Comparison of ENCODE assay signal across 22 cellular contexts in the genomic region with DNA sequence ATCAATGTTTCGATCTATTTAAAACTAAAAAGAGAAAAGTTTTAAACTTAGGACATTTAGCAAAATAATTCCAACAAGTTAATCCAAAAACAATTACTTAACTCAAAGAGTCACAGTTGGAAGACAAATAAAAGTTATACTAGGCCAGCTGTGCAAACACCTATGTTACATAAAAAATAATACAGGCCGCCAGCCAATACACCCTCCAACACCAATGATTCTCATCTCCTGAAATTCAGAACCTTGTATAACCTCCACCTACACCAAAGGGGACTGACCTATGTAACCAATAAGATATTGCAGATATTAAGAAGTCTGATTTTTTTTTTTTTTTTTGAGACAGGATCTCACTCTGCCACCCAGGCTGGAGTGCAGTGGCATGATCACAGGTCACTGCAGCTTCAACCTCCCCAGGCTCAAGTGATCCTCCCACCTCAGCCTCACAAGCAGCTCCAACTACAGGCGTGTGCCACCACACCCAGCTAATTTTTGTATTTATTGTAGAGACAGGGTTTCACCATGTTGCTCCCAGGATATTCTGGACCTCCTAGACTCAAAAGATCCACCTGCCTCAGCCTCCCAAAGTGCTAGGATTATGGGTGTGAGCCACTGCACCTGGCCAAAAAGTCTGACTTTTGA. TPM values are rescaled to one million over a fixed set of nuclear protein-coding genes. Genes with fewer than 3 reads are reported as not detected.
DNase-seq lines count a peak whose midpoint lies in the region; ATAC-seq and TF ChIP-seq lines count a peak whose summit lies in the region.
"Had no signal": no experiment of that assay in that cellular context is flagged by ENCODE, and none has a peak within 500 bp of the region (broad histone marks: within the 10 kb centered on the region; RNA-seq: fewer than 3 reads in every experiment).

No MANE protein-coding gene starts in this region.

- H3K9me3 ChIP-seq in trophoblast cell (ENCODE audit: insufficient read depth, low read depth, low read length) = no peaks in the 10 kb centered on the region
- H3K9me3 ChIP-seq: BE2C had no signal

- no peaks in the 10 kb centered on the region for H3K27me3 ChIP-seq in trophoblast cell (ENCODE audit: insufficient read depth, low read length)
- H3K27me3 ChIP-seq: BE2C had no signal

- H3K4me3 ChIP-seq in trophoblast cell (ENCODE audit: low read depth, low read length) = no peak overlapping the region
- H3K4me3 ChIP-seq: GM12878, GM23248, PC-9 had no signal

- H3K36me3 ChIP-seq in trophoblast cell (ENCODE audit: control insufficient read depth in 1 of 2, insufficient read depth in 2 of 2, low read length in 2 of 2) = peaks cover 25 to 26% of the 10 kb centered on the region in 2 experiments

- peak; percentile 47 for DNase-seq in NCI-H1092 treated with DMSO at 0.1 percent for 48 hours (lab: John Stamatoyannopoulos, UW)
- no peak for DNase-seq in NCI-H1092 (lab: John Stamatoyannopoulos, UW)
- peak; percentile 65 for DNase-seq in NCI-H146 (lab: John Stamatoyannopoulos, UW)
- DNase-seq in brain pericyte (ENCODE audit: low read depth, low spot score) = peak; percentile 29
- DNase-seq in progenitor cell of endocrine pancreas (ENCODE audit: low spot score, unreplicated experiment) = no peak
- DNase-seq in trophoblast cell = no peak
- no peak for DNase-seq in NCI-H1694 treated with DMSO at 0.1 percent for 48 hours (lab: John Stamatoyannopoulos, UW)
- DNase-seq: 8988T; BE2C; CD8-positive, alpha-beta T cell; DMS79 treated with DMSO at 0.1 percent for 48 hours; GDM1; GM23248; KG1; NCI-H187; NCI-H345; NCI-H748 treated with DMSO at 0.1 percent for 48 hours; PC-9 had no signal

- no peak overlapping the region for H2BK12ac ChIP-seq in trophoblast cell (ENCODE audit: low read length)

- H3K9me3 Mint-ChIP-seq in progenitor cell of endocrine pancreas (ENCODE audit: low read depth) = no peaks in the 10 kb centered on the region
- H3K9me3 Mint-ChIP-seq: CD8-positive, alpha-beta T cell had no signal

- peaks cover 8% of the 10 kb centered on the region for H3K4me1 Mint-ChIP-seq in progenitor cell of endocrine pancreas (ENCODE audit: low read depth)

- no peak overlapping the region for H3K4ac ChIP-seq in trophoblast cell (ENCODE audit: low read depth, low read length)

- no peak overlapping the region for H4K12ac ChIP-seq in trophoblast cell (ENCODE audit: low read depth, low read length)

- H3K27me3 Mint-ChIP-seq in progenitor cell of endocrine pancreas = no peaks in the 10 kb centered on the region

- no peak for TF ChIP-seq CTCF in progenitor cell of endocrine pancreas (IDR thresholded peaks at IDR 0.05; ENCODE audit: unreplicated experiment)

- H2AFZ ChIP-seq in trophoblast cell (ENCODE audit: insufficient read depth, low read length, poor library complexity) = no peak overlapping the region
- H2AFZ ChIP-seq: GM23248, PC-9 had no signal

- no CpG with 5 or more reads among the region's 3 CpGs for WGBS in trophoblast cell (ENCODE audit: extremely low coverage, insufficient coverage, insufficient read length)

- ATAC-seq in SK-N-SH treated with all-trans-retinoic acid at 6 μM for 48 hours = no peak
- ATAC-seq: CD8-positive, alpha-beta T cell; GM12878; HCT116; Right ventricle myocardium inferior had no signal

- peaks cover 52% of the 10 kb centered on the region for H3K36me3 Mint-ChIP-seq in progenitor cell of endocrine pancreas (ENCODE audit: insufficient read depth)

- H2BK120ac ChIP-seq in trophoblast cell (ENCODE audit: insufficient read depth, low read length, poor library complexity) = no peak overlapping the region

- H4K91ac ChIP-seq in trophoblast cell (ENCODE audit: low read depth, low read length) = no peak overlapping the region

- no peak overlapping the region for H3K23ac ChIP-seq in trophoblast cell (ENCODE audit: low read length)

- H3K79me1 ChIP-seq in trophoblast cell (ENCODE audit: low read length) = no peaks in the 10 kb centered on the region

- no peak overlapping the region for H2AK5ac ChIP-seq in trophoblast cell (ENCODE audit: low read length)

- H3K27ac ChIP-seq in trophoblast cell (ENCODE audit: low read depth, low read length) = no peak overlapping the region
- H3K27ac ChIP-seq: GM23248, PC-9 had no signal

- H3K18ac ChIP-seq in trophoblast cell (ENCODE audit: low read length) = no peak overlapping the region

- H3K4me3 Mint-ChIP-seq in progenitor cell of endocrine pancreas (ENCODE audit: low read depth) = no peak overlapping the region
- H3K4me3 Mint-ChIP-seq: CD8-positive, alpha-beta T cell had no signal

- no peak overlapping the region for H3K4me2 ChIP-seq in trophoblast cell (ENCODE audit: low read length)
- H3K4me2 ChIP-seq: PC-9 had no signal

- H3K4me1 ChIP-seq in trophoblast cell (ENCODE audit: control insufficient read depth in 1 of 2, insufficient read depth in 2 of 2, low read length in 2 of 2) = no peaks in the 10 kb centered on the region
- H3K4me1 ChIP-seq: BE2C had no signal

- no peak overlapping the region for H3K9ac ChIP-seq in trophoblast cell (ENCODE audit: low read length)
- H3K9ac ChIP-seq: GM23248 had no signal

- H3K14ac ChIP-seq in trophoblast cell (ENCODE audit: low read length) = no peak overlapping the region

- H2BK5ac ChIP-seq in trophoblast cell (ENCODE audit: low read depth, low read length, poor library complexity) = no peak overlapping the region

- peak overlapping the region; percentile 51 for H3K27ac Mint-ChIP-seq in progenitor cell of endocrine pancreas
- H3K27ac Mint-ChIP-seq: CD8-positive, alpha-beta T cell had no signal

- no peak overlapping the region for H4K8ac ChIP-seq in trophoblast cell (ENCODE audit: low read depth, low read length)

- no peaks in the 10 kb centered on the region for H3K79me2 ChIP-seq in trophoblast cell (ENCODE audit: control insufficient read depth, insufficient read depth, low read length, poor library complexity)

TF ChIP-seq in SK-N-SH treated with all-trans-retinoic acid at 6 μM for 48 hours, 23 proteins besides CTCF, POLR2A, EP300 and RAD21:
- TF ChIP-seq OSR1 (CRISPR knock-in tag; IDR thresholded peaks at IDR 0.05) = no peak
TF ChIP-seq in SK-N-SH treated with all-trans-retinoic acid at 6 μM for 48 hours: peak in this region for 0.

RNA-seq across cellular contexts. Expression of a gene that starts 49.4 kb away (rescaled TPM):
- total RNA-seq in progenitor cell of endocrine pancreas = 137 and 138 TPM in 2 replicates
- polyA plus RNA-seq in trophoblast cell (2013) = 19.7 and 22.9 TPM in 2 replicates

Comparison
In these comparisons a context has a peak if more than half of its experiments do, and no peak if none do; other contexts are left out.
1. DNase-seq: peak in NCI-H1092 treated with DMSO at 0.1 percent for 48 hours (single experiment), NCI-H146 (single experiment) and brain pericyte (single experiment); none in NCI-H1092 (single experiment), progenitor cell of endocrine pancreas (single experiment), trophoblast cell (0 of 2) and NCI-H1694 treated with DMSO at 0.1 percent for 48 hours (single experiment).